In the genomic region with DNA sequence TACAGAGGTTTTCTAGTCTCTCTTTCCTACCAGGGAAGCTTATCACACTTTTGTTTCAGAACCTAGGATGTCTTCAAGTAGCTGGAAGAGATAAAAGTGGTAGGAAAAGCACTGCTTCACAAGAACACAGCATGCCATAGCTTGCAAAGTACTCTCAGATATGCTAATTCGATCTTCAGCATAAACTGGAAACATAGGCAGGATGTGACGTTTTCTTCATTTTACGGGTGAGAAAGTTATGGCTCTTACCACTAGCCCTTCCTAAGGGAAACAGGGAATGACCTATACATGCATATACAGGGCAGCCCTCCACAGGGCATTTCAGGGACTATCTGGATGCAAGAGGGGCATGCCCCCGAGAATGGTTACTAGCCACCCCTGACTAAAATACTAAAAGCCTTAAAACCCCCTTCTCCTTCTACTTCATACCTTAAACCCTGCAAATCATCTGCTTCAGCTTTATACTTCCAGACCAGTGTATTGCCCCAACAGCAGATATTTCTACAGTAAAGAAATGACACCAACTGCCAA, we compare ENCODE assay signal across 20 cellular contexts. TPM values are rescaled to one million over a fixed set of nuclear protein-coding genes. Genes with fewer than 3 reads are reported as not detected.
DNase-seq lines count a peak whose midpoint lies in the region; ATAC-seq, FAIRE-seq and TF ChIP-seq lines count a peak whose summit lies in the region.
"Had no signal": no experiment of that assay in that cellular context is flagged by ENCODE, and none has a peak within 500 bp of the region (broad histone marks: within the 10 kb centered on the region; RNA-seq: fewer than 3 reads in every experiment).

No MANE protein-coding gene starts in this region.

- intact Hi-C loops in HepG2 (cut with micrococcal nuclease; ENCODE audit: unreplicated experiment) (no loop called here), right lobe of liver (cut with DNase I) (no loop called here), colonic mucosa (cut with DNase I) (loop anchor here (10.0 kb wide), 1 partner anchor 55 kb away; the partner anchor contains the start of gene C4BPB), vagina (cut with DNase I) (no loop called here), thyroid gland (cut with DNase I) (no loop called here)

- no TSS peak for BruUV-seq in HepG2 (replicated peaks; lab: Mats Ljungman, UMichigan)

- TF ChIP-seq POLR2A in HepG2 (IDR thresholded peaks at IDR 0.05; ENCODE audit: insufficient read depth in 1 of 2, low read depth in 2 of 2, low read length in 2 of 2) (no peak), right lobe of liver (IDR thresholded peaks at IDR 0.05) (no peak), vagina (IDR thresholded peaks at IDR 0.05) (no peak), thyroid gland (IDR thresholded peaks at IDR 0.05) (no peak)

- ATAC-seq in HepG2 = no peak
- no peak for ATAC-seq in right lobe of liver
- no peak for ATAC-seq in GM19452 (IDR thresholded peaks at IDR 0.05; ENCODE audit: unreplicated experiment)
- ATAC-seq: CD8-positive, alpha-beta T cell; left ventricle myocardium superior had no signal

- DNase-seq in HepG2 (ENCODE audit: low spot score) = no peak
- DNase-seq in right lobe of liver = no peak
- DNase-seq in colonic mucosa = no peak
- DNase-seq in vagina (ENCODE audit: extremely low spot score in 2 of 2) = no peak
- DNase-seq in NCI-H82 treated with DMSO at 0.1 percent for 48 hours (lab: John Stamatoyannopoulos, UW; ENCODE audit: unreplicated experiment) = no peak
- no peak for DNase-seq in thyroid gland
- DNase-seq: activated CD4-positive, alpha-beta T cell treated with anti-CD3 and anti-CD28 coated beads for 4 hours; CD8-positive, alpha-beta T cell; effector CD4-positive, alpha-beta T cell; foreskin melanocyte; left ventricle myocardium superior; naive B cell; NCI-H345; SJCRH30; stimulated activated CD4-positive, alpha-beta T cell treated with anti-CD3 and anti-CD28 coated beads, Interleukin-12 subunit alpha, Interleukin-12 subunit beta, amount 100 ng/mL, for 4 hours; T1000 had no signal

- no peaks in the 10 kb centered on the region for H4K20me1 ChIP-seq in HepG2 (ENCODE audit: insufficient read depth, low read length)

- peaks cover 93% of the 10 kb centered on the region for H3K4me1 ChIP-seq in HepG2 (ENCODE audit: insufficient read depth, low read length)
- peaks cover 0 to 29% (median 7%) of the 10 kb centered on the region in 4 donors for H3K4me1 ChIP-seq in right lobe of liver
- peaks cover 9% of the 10 kb centered on the region for H3K4me1 ChIP-seq in colonic mucosa
- peaks cover 34 to 73% of the 10 kb centered on the region in 2 donors for H3K4me1 ChIP-seq in mucosa of rectum (ENCODE audit: control insufficient read depth in 2 of 2, insufficient read depth in 2 of 2, low read length in 2 of 2)
- H3K4me1 ChIP-seq in vagina = peaks cover 21% of the 10 kb centered on the region
- peaks cover 42 to 43% of the 10 kb centered on the region in 2 donors for H3K4me1 ChIP-seq in thyroid gland
- H3K4me1 ChIP-seq: SJCRH30 had no signal

- TF ChIP-seq EP300 in HepG2 (IDR thresholded peaks at IDR 0.05; ENCODE audit: low read depth in 2 of 2, low read length in 2 of 2) (no peak), HepG2 (CRISPR knock-in tag; IDR thresholded peaks at IDR 0.05; ENCODE audit: borderline replicate concordance) (no peak)

- TF ChIP-seq CTCF in HepG2 (CRISPR knock-in tag; IDR thresholded peaks at IDR 0.05) (no peak), right lobe of liver (IDR thresholded peaks at IDR 0.05) (no peak), colonic mucosa (IDR thresholded peaks at IDR 0.05) (no peak), vagina (IDR thresholded peaks at IDR 0.05) (no peak), thyroid gland (IDR thresholded peaks at IDR 0.05) (no peak)

- no peak for TF ChIP-seq RAD21 in HepG2 (CRISPR knock-in tag; IDR thresholded peaks at IDR 0.05)

- CTCF ChIA-PET in HepG2 (lab: Yijun Ruan, JAX; ENCODE audit: low intra/inter-chr PET ratio, low total read pairs) = no interaction called here

- H2AFZ ChIP-seq in HepG2 (ENCODE audit: low read length) = no peak overlapping the region

- H3K4me2 ChIP-seq in HepG2 (ENCODE audit: low read depth, low read length) = peak overlapping the region; percentile 85

- POLR2A ChIA-PET in HepG2 (lab: Yijun Ruan, JAX) = interaction anchor here (0.7 to 3.1 kb wide), 4 partner anchors 8 to 59 kb away, joined by 3 to 25 read pairs (median 14); partner anchors contain the start of gene PFKFB2

- H3K9ac ChIP-seq in HepG2 (ENCODE audit: insufficient read depth, low read depth, low read length) (no peak overlapping the region), colonic mucosa (ENCODE audit: low read depth in 2 of 2, low read length in 2 of 2) (peak overlapping the region in 1 of 2 donors; percentile 80), mucosa of rectum (ENCODE audit: low read depth in 1 of 2, low read length in 2 of 2) (peak overlapping the region in 1 of 2 donors; percentile 64)

- no peaks in the 10 kb centered on the region for H3K36me3 ChIP-seq in HepG2 (replicated peaks in 1 of 2; ENCODE audit: control insufficient read depth in 1 of 2, insufficient read depth in 2 of 2, low read length in 2 of 2)
- no peaks in the 10 kb centered on the region for H3K36me3 ChIP-seq in right lobe of liver
- H3K36me3 ChIP-seq in colonic mucosa = no peaks in the 10 kb centered on the region
- no peaks in the 10 kb centered on the region for H3K36me3 ChIP-seq in mucosa of rectum (ENCODE audit: control insufficient read depth in 2 of 2, insufficient read depth in 2 of 2, low read length in 2 of 2)
- no peaks in the 10 kb centered on the region for H3K36me3 ChIP-seq in vagina
- no peaks in the 10 kb centered on the region for H3K36me3 ChIP-seq in thyroid gland
- H3K36me3 ChIP-seq: SJCRH30 had no signal

- no peak for FAIRE-seq in HepG2 (lab: Jason Lieb, UNC)

- no peaks in the 10 kb centered on the region for H3K9me3 ChIP-seq in HepG2 (ENCODE audit: low read length)
- H3K9me3 ChIP-seq in right lobe of liver = no peaks in the 10 kb centered on the region
- H3K9me3 ChIP-seq in colonic mucosa = no peaks in the 10 kb centered on the region
- H3K9me3 ChIP-seq in mucosa of rectum (ENCODE audit: control insufficient read depth in 2 of 2, low read length in 2 of 2) = no peaks in the 10 kb centered on the region
- no peaks in the 10 kb centered on the region for H3K9me3 ChIP-seq in vagina
- no peaks in the 10 kb centered on the region for H3K9me3 ChIP-seq in thyroid gland
- H3K9me3 ChIP-seq: SJCRH30 had no signal

- H3K79me2 ChIP-seq in HepG2 (ENCODE audit: insufficient read depth, low read length) = no peaks in the 10 kb centered on the region

- in situ Hi-C loops in HepG2 (cut with HindIII; ENCODE audit: extremely low pct_ligation_motif_present, low pct_unique_long_range_greater_than_20kb) = no loop called here

- H3K27ac ChIP-seq in HepG2 (ENCODE audit: extremely low read length, insufficient read depth, low read length) = no peak overlapping the region
- no peak overlapping the region for H3K27ac ChIP-seq in right lobe of liver
- peak overlapping the region; percentile 89 for H3K27ac ChIP-seq in colonic mucosa
- H3K27ac ChIP-seq in mucosa of rectum (ENCODE audit: low read depth in 2 of 2, low read length in 2 of 2) = peak overlapping the region; percentile 95 to 96
- peak overlapping the region; percentile 64 for H3K27ac ChIP-seq in vagina
- peak overlapping the region in 1 of 3 donors; percentile 80 for H3K27ac ChIP-seq in thyroid gland
- H3K27ac ChIP-seq: SJCRH30 had no signal

- 78% methylated on average over 4 of the region's 4 CpGs for WGBS in HepG2 (ENCODE audit: low lambda C conversion rate)
- WGBS in right lobe of liver (ENCODE audit: insufficient coverage, low coverage, low lambda C conversion rate, missing lambda C conversion rate) = 64% methylated on average over 3 of the region's 4 CpGs
- 78 to 84% methylated on average over 4 of the region's 4 CpGs for WGBS in thyroid gland, 2 donors

- peak overlapping the region in 2 of 3 experiments; percentile 29 to 54; a peak in 2 of 6 replicates for H3K4me3 ChIP-seq in HepG2 (replicated peaks in 1 of 3; ENCODE audit: insufficient read depth in 1 of 3, low read depth in 2 of 3, low read length in 3 of 3)
- no peak overlapping the region for H3K4me3 ChIP-seq in right lobe of liver
- no peak overlapping the region for H3K4me3 ChIP-seq in colonic mucosa
- peak overlapping the region; percentile 28 to 82 for H3K4me3 ChIP-seq in mucosa of rectum (ENCODE audit: low read length in 2 of 2)
- H3K4me3 ChIP-seq in vagina = peak overlapping the region in 1 of 2 donors; percentile 38
- no peak overlapping the region for H3K4me3 ChIP-seq in thyroid gland (replicated peaks in 1 of 3)
- H3K4me3 ChIP-seq: SJCRH30 had no signal

- H3K27me3 ChIP-seq in HepG2 (ENCODE audit: control insufficient read depth in 1 of 2, insufficient read depth in 2 of 2, low read length in 2 of 2) (no peaks in the 10 kb centered on the region), right lobe of liver (no peaks in the 10 kb centered on the region), colonic mucosa (no peaks in the 10 kb centered on the region), mucosa of rectum (ENCODE audit: control insufficient read depth in 2 of 2, insufficient read depth in 2 of 2, low read length in 2 of 2) (peaks cover 0 to 9% of the 10 kb centered on the region in 2 donors), vagina (no peaks in the 10 kb centered on the region), thyroid gland (no peaks in the 10 kb centered on the region)
- H3K27me3 ChIP-seq: SJCRH30 had no signal

RNA-seq across cellular contexts. Expression of gene C1orf116, which starts 2.5 kb away (rescaled TPM):
- total RNA-seq in HepG2 (2016; rRNA removed; fragmentation: Illumina TruSeq; extraction: Trizol) = 0.95 and 1.1 TPM in 2 replicates
- 0.18 and 0.20 TPM in 2 replicates for total RNA-seq in HepG2 (2016; cell fraction: cytosol; rRNA removed; fragmentation: Illumina TruSeq; extraction: Trizol; ENCODE audit: low read depth)
- 0.80 and 0.89 TPM in 2 replicates for total RNA-seq in HepG2 (2016; cell fraction: insoluble cytoplasmic fraction; rRNA removed; fragmentation: Illumina TruSeq; extraction: Trizol)
- total RNA-seq in HepG2 (2016; cell fraction: membrane; rRNA removed; fragmentation: Illumina TruSeq; extraction: Trizol) = 0.56 and 0.65 TPM in 2 replicates
- 1.0 and 1.1 TPM in 2 replicates for total RNA-seq in HepG2 (2016; cell fraction: nucleus; rRNA removed; fragmentation: Illumina TruSeq; extraction: Trizol)
- 0.51 and 0.77 TPM in 2 replicates for polyA plus RNA-seq in HepG2 (2011; rRNA removed)
- polyA plus RNA-seq in HepG2 (2011; cell fraction: cytosol; rRNA removed) = 0.20 and 0.29 TPM in 2 replicates
- polyA plus RNA-seq in HepG2 (2011; cell fraction: nucleus; rRNA removed) = 1.0 and 1.2 TPM in 2 replicates
- 0.36 and 0.48 TPM in 2 replicates for polyA plus RNA-seq in HepG2 (2012)
- 0.09 and 0.16 TPM in 2 replicates for polyA plus RNA-seq in HepG2 (2016; cell fraction: cytosol; fragmentation: Illumina TruSeq; extraction: Trizol; ENCODE audit: low read depth)
- 1.4 and 1.6 TPM in 2 replicates for polyA plus RNA-seq in HepG2 (2016; cell fraction: insoluble cytoplasmic fraction; fragmentation: Illumina TruSeq; extraction: Trizol; ENCODE audit: low read depth)
- polyA plus RNA-seq in HepG2 (2016; cell fraction: membrane; fragmentation: Illumina TruSeq; extraction: Trizol; ENCODE audit: low read depth) = 0.35 and 0.52 TPM in 2 replicates
- 1.4 and 1.9 TPM in 2 replicates for polyA plus RNA-seq in HepG2 (2016; cell fraction: nucleus; fragmentation: Illumina TruSeq; extraction: Trizol; ENCODE audit: insufficient read depth, low read depth)
- polyA minus RNA-seq in HepG2 (2011; rRNA and poly(A)+ RNA removed; ENCODE audit: low replicate concordance) = 0.80 TPM in 2 replicates
- 0.44 and 0.69 TPM in 2 replicates for polyA minus RNA-seq in HepG2 (2011; cell fraction: cytosol; rRNA and poly(A)+ RNA removed)
- polyA minus RNA-seq in HepG2 (2011; cell fraction: nucleus; rRNA and poly(A)+ RNA removed) = 1.5 and 2.6 TPM in 2 replicates
- total RNA-seq in right lobe of liver = under 1 TPM; 0.27 to 0.68 (median 0.37) TPM
- 10 to 100 TPM; 12.0 to 25.5 TPM for total RNA-seq in colonic mucosa
- 11.8 TPM for total RNA-seq in vagina
- 10 to 100 TPM in 3 of 4 donors, 1 to 10 TPM in 1; 7.1 to 24.6 (median 13.3) TPM for total RNA-seq in thyroid gland
- total RNA-seq: H4, posterior vena cava, SJCRH30 had no signal

RNA-seq across cellular contexts. Expression of gene YOD1, which starts 21.0 kb away (rescaled TPM):
- total RNA-seq in HepG2 (2016; rRNA removed; fragmentation: Illumina TruSeq; extraction: Trizol) = 9.1 and 14.1 TPM in 2 replicates
- 0.91 and 1.1 TPM in 2 replicates for total RNA-seq in HepG2 (2016; cell fraction: cytosol; rRNA removed; fragmentation: Illumina TruSeq; extraction: Trizol; ENCODE audit: low read depth)
- total RNA-seq in HepG2 (2016; cell fraction: insoluble cytoplasmic fraction; rRNA removed; fragmentation: Illumina TruSeq; extraction: Trizol) = 9.1 and 13.9 TPM in 2 replicates
- total RNA-seq in HepG2 (2016; cell fraction: membrane; rRNA removed; fragmentation: Illumina TruSeq; extraction: Trizol) = 5.3 and 5.7 TPM in 2 replicates
- total RNA-seq in HepG2 (2016; cell fraction: nucleus; rRNA removed; fragmentation: Illumina TruSeq; extraction: Trizol) = 14.7 and 16.3 TPM in 2 replicates
- 2.5 and 3.4 TPM in 2 replicates for polyA plus RNA-seq in HepG2 (2011; rRNA removed)
- 1.1 and 1.7 TPM in 2 replicates for polyA plus RNA-seq in HepG2 (2011; cell fraction: cytosol; rRNA removed)
- 4.1 and 4.8 TPM in 2 replicates for polyA plus RNA-seq in HepG2 (2011; cell fraction: nucleus; rRNA removed)
- 3.9 and 4.9 TPM in 2 replicates for polyA plus RNA-seq in HepG2 (2012)
- 0.36 and 0.38 TPM in 2 replicates for polyA plus RNA-seq in HepG2 (2016; cell fraction: cytosol; fragmentation: Illumina TruSeq; extraction: Trizol; ENCODE audit: low read depth)
- polyA plus RNA-seq in HepG2 (2016; cell fraction: insoluble cytoplasmic fraction; fragmentation: Illumina TruSeq; extraction: Trizol; ENCODE audit: low read depth) = 9.5 and 10.5 TPM in 2 replicates
- polyA plus RNA-seq in HepG2 (2016; cell fraction: membrane; fragmentation: Illumina TruSeq; extraction: Trizol; ENCODE audit: low read depth) = 2.4 and 2.5 TPM in 2 replicates
- 15.7 and 15.8 TPM in 2 replicates for polyA plus RNA-seq in HepG2 (2016; cell fraction: nucleus; fragmentation: Illumina TruSeq; extraction: Trizol; ENCODE audit: insufficient read depth, low read depth)
- 2.4 and 7.1 TPM in 2 replicates for polyA minus RNA-seq in HepG2 (2011; rRNA and poly(A)+ RNA removed; ENCODE audit: low replicate concordance)
- polyA minus RNA-seq in HepG2 (2011; cell fraction: cytosol; rRNA and poly(A)+ RNA removed) = 3.2 and 3.8 TPM in 2 replicates
- 16.9 and 21.2 TPM in 2 replicates for polyA minus RNA-seq in HepG2 (2011; cell fraction: nucleus; rRNA and poly(A)+ RNA removed)
- total RNA-seq in right lobe of liver = 1 to 10 TPM; 3.0 to 4.8 (median 3.5) TPM
- 1 to 10 TPM; 5.7 to 8.0 TPM for total RNA-seq in colonic mucosa
- total RNA-seq in vagina = 25.3 TPM
- 10 to 100 TPM; 11.6 to 17.7 (median 13.5) TPM for total RNA-seq in thyroid gland

RNA-seq across cellular contexts. Expression of gene PFKFB2, which starts 23.0 kb away (rescaled TPM):
- total RNA-seq in HepG2 (2016; rRNA removed; fragmentation: Illumina TruSeq; extraction: Trizol) = 9.4 and 10.6 TPM in 2 replicates
- 0.62 and 0.71 TPM in 2 replicates for total RNA-seq in HepG2 (2016; cell fraction: cytosol; rRNA removed; fragmentation: Illumina TruSeq; extraction: Trizol; ENCODE audit: low read depth)
- total RNA-seq in HepG2 (2016; cell fraction: insoluble cytoplasmic fraction; rRNA removed; fragmentation: Illumina TruSeq; extraction: Trizol) = 10.2 and 10.9 TPM in 2 replicates
- 2.7 and 2.9 TPM in 2 replicates for total RNA-seq in HepG2 (2016; cell fraction: membrane; rRNA removed; fragmentation: Illumina TruSeq; extraction: Trizol)
- 12.6 and 18.6 TPM in 2 replicates for total RNA-seq in HepG2 (2016; cell fraction: nucleus; rRNA removed; fragmentation: Illumina TruSeq; extraction: Trizol)
- 3.9 and 4.6 TPM in 2 replicates for polyA plus RNA-seq in HepG2 (2011; rRNA removed)
- polyA plus RNA-seq in HepG2 (2011; cell fraction: cytosol; rRNA removed) = 1.8 and 2.7 TPM in 2 replicates
- polyA plus RNA-seq in HepG2 (2011; cell fraction: nucleus; rRNA removed) = 8.6 and 10.6 TPM in 2 replicates
- 3.6 and 4.1 TPM in 2 replicates for polyA plus RNA-seq in HepG2 (2012)
- 0.22 and 0.25 TPM in 2 replicates for polyA plus RNA-seq in HepG2 (2016; cell fraction: cytosol; fragmentation: Illumina TruSeq; extraction: Trizol; ENCODE audit: low read depth)
- 5.0 TPM in 2 replicates for polyA plus RNA-seq in HepG2 (2016; cell fraction: insoluble cytoplasmic fraction; fragmentation: Illumina TruSeq; extraction: Trizol; ENCODE audit: low read depth)
- 0.60 and 0.72 TPM in 2 replicates for polyA plus RNA-seq in HepG2 (2016; cell fraction: membrane; fragmentation: Illumina TruSeq; extraction: Trizol; ENCODE audit: low read depth)
- 16.4 and 17.0 TPM in 2 replicates for polyA plus RNA-seq in HepG2 (2016; cell fraction: nucleus; fragmentation: Illumina TruSeq; extraction: Trizol; ENCODE audit: insufficient read depth, low read depth)
- 5.5 and 25.8 TPM in 2 replicates for polyA minus RNA-seq in HepG2 (2011; rRNA and poly(A)+ RNA removed; ENCODE audit: low replicate concordance)
- polyA minus RNA-seq in HepG2 (2011; cell fraction: cytosol; rRNA and poly(A)+ RNA removed) = 2.8 and 3.1 TPM in 2 replicates
- polyA minus RNA-seq in HepG2 (2011; cell fraction: nucleus; rRNA and poly(A)+ RNA removed) = 11.5 and 15.7 TPM in 2 replicates
- total RNA-seq in right lobe of liver = 1 to 10 TPM; 2.9 to 6.1 (median 5.1) TPM
- 10 to 100 TPM; 52.1 to 88.5 TPM for total RNA-seq in colonic mucosa
- 6.9 TPM for total RNA-seq in vagina
- 100 to 1,000 TPM in 2 of 4 donors, 10 to 100 TPM in 2; 87.7 to 191 (median 110) TPM for total RNA-seq in thyroid gland

RNA-seq across cellular contexts. Expression of gene C4BPB, which starts 58.6 kb away (rescaled TPM):
- 115 and 155 TPM in 2 replicates for total RNA-seq in HepG2 (2016; rRNA removed; fragmentation: Illumina TruSeq; extraction: Trizol)
- 32.6 and 35.5 TPM in 2 replicates for total RNA-seq in HepG2 (2016; cell fraction: cytosol; rRNA removed; fragmentation: Illumina TruSeq; extraction: Trizol; ENCODE audit: low read depth)
- 103 and 158 TPM in 2 replicates for total RNA-seq in HepG2 (2016; cell fraction: insoluble cytoplasmic fraction; rRNA removed; fragmentation: Illumina TruSeq; extraction: Trizol)
- total RNA-seq in HepG2 (2016; cell fraction: membrane; rRNA removed; fragmentation: Illumina TruSeq; extraction: Trizol) = 54.7 and 56.1 TPM in 2 replicates
- total RNA-seq in HepG2 (2016; cell fraction: nucleus; rRNA removed; fragmentation: Illumina TruSeq; extraction: Trizol) = 137 and 149 TPM in 2 replicates
- 266 and 267 TPM in 2 replicates for polyA plus RNA-seq in HepG2 (2011; rRNA removed)
- 125 and 190 TPM in 2 replicates for polyA plus RNA-seq in HepG2 (2011; cell fraction: cytosol; rRNA removed)
- 342 and 476 TPM in 2 replicates for polyA plus RNA-seq in HepG2 (2011; cell fraction: nucleus; rRNA removed)
- polyA plus RNA-seq in HepG2 (2012) = 127 and 145 TPM in 2 replicates
- polyA plus RNA-seq in HepG2 (2016; cell fraction: cytosol; fragmentation: Illumina TruSeq; extraction: Trizol; ENCODE audit: low read depth) = 28.4 and 30.6 TPM in 2 replicates
- 83.2 and 84.7 TPM in 2 replicates for polyA plus RNA-seq in HepG2 (2016; cell fraction: insoluble cytoplasmic fraction; fragmentation: Illumina TruSeq; extraction: Trizol; ENCODE audit: low read depth)
- polyA plus RNA-seq in HepG2 (2016; cell fraction: membrane; fragmentation: Illumina TruSeq; extraction: Trizol; ENCODE audit: low read depth) = 38.4 and 38.5 TPM in 2 replicates
- polyA plus RNA-seq in HepG2 (2016; cell fraction: nucleus; fragmentation: Illumina TruSeq; extraction: Trizol; ENCODE audit: insufficient read depth, low read depth) = 222 and 224 TPM in 2 replicates
- 81.3 and 321 TPM in 2 replicates for polyA minus RNA-seq in HepG2 (2011; rRNA and poly(A)+ RNA removed; ENCODE audit: low replicate concordance)
- 34.7 and 50.0 TPM in 2 replicates for polyA minus RNA-seq in HepG2 (2011; cell fraction: cytosol; rRNA and poly(A)+ RNA removed)
- polyA minus RNA-seq in HepG2 (2011; cell fraction: nucleus; rRNA and poly(A)+ RNA removed) = 175 and 265 TPM in 2 replicates
- total RNA-seq in right lobe of liver = 100 to 1,000 TPM; 156 to 328 (median 226) TPM
- total RNA-seq in colonic mucosa = 1 to 10 TPM; 5.0 to 9.6 TPM
- not detected for total RNA-seq in vagina
- total RNA-seq in thyroid gland = not detected
- total RNA-seq: H4, left ventricle myocardium superior, SJCRH30 had no signal

RNA-seq across cellular contexts. Expression of gene FCAMR, which starts 59.8 kb away (rescaled TPM):
- total RNA-seq in HepG2 (2016; rRNA removed; fragmentation: Illumina TruSeq; extraction: Trizol) (not detected in 2 replicates), right lobe of liver (10 to 100 TPM in 1 of 6 experiments, 1 to 10 TPM in 4, under 1 TPM in 1; 0.44 to 31.1 (median 2.2) TPM), colonic mucosa (1 to 10 TPM in 1 of 2 donors, under 1 TPM in 1; 0.56 to 4.5 TPM), vagina (not detected), thyroid gland (not detected)
- total RNA-seq in HepG2 (2016; cell fraction: cytosol; rRNA removed; fragmentation: Illumina TruSeq; extraction: Trizol; ENCODE audit: low read depth) = not detected in 2 replicates
- total RNA-seq in HepG2 (2016; cell fraction: insoluble cytoplasmic fraction; rRNA removed; fragmentation: Illumina TruSeq; extraction: Trizol) = not detected in 2 replicates
- total RNA-seq in HepG2 (2016; cell fraction: membrane; rRNA removed; fragmentation: Illumina TruSeq; extraction: Trizol) = not detected in 2 replicates
- total RNA-seq in HepG2 (2016; cell fraction: nucleus; rRNA removed; fragmentation: Illumina TruSeq; extraction: Trizol) = not detected in 2 replicates
- polyA plus RNA-seq in HepG2 (2011; rRNA removed) = not detected in 2 replicates
- not detected in 2 replicates for polyA plus RNA-seq in HepG2 (2011; cell fraction: cytosol; rRNA removed)
- polyA plus RNA-seq in HepG2 (2011; cell fraction: nucleus; rRNA removed) = not detected in 2 replicates
- not detected in 2 replicates for polyA plus RNA-seq in HepG2 (2012)
- not detected in 2 replicates for polyA plus RNA-seq in HepG2 (2016; cell fraction: cytosol; fragmentation: Illumina TruSeq; extraction: Trizol; ENCODE audit: low read depth)
- polyA plus RNA-seq in HepG2 (2016; cell fraction: insoluble cytoplasmic fraction; fragmentation: Illumina TruSeq; extraction: Trizol; ENCODE audit: low read depth) = not detected in 2 replicates
- polyA plus RNA-seq in HepG2 (2016; cell fraction: membrane; fragmentation: Illumina TruSeq; extraction: Trizol; ENCODE audit: low read depth) = not detected in 2 replicates
- not detected in 2 replicates for polyA plus RNA-seq in HepG2 (2016; cell fraction: nucleus; fragmentation: Illumina TruSeq; extraction: Trizol; ENCODE audit: insufficient read depth, low read depth)
- polyA minus RNA-seq in HepG2 (2011; rRNA and poly(A)+ RNA removed; ENCODE audit: low replicate concordance) = not detected in 2 replicates
- not detected in 2 replicates for polyA minus RNA-seq in HepG2 (2011; cell fraction: cytosol; rRNA and poly(A)+ RNA removed)
- polyA minus RNA-seq in HepG2 (2011; cell fraction: nucleus; rRNA and poly(A)+ RNA removed) = not detected in 2 replicates
- total RNA-seq: CD8-positive, alpha-beta T cell; H4; left ventricle myocardium superior; posterior vena cava; SJCRH30 had no signal

Comparison
In these comparisons a context has a peak if more than half of its experiments do, and no peak if none do; other contexts are left out.
1. H3K4me3 ChIP-seq: peak in HepG2 (2 of 3) and mucosa of rectum (2 of 2); none in right lobe of liver (0 of 3), colonic mucosa (single experiment) and thyroid gland (0 of 3).
2. H3K27ac ChIP-seq: peak in colonic mucosa (single experiment), mucosa of rectum (2 of 2) and vagina (single experiment); none in HepG2 (single experiment) and right lobe of liver (0 of 3).